29 cellular contexts compared by ENCODE assay signal in genomic region chr10:4331150-4331549, GRCh38.
A peak's percentile ranks its signal among the peaks of the same experiment; 100 is the strongest.
DNase-seq lines count a peak whose midpoint lies in the region; ATAC-seq, FAIRE-seq and TF ChIP-seq lines count a peak whose summit lies in the region.
"Had no signal": no experiment of that assay in that cellular context is flagged by ENCODE, and none has a peak within 500 bp of the region (broad histone marks: within the 10 kb centered on the region; RNA-seq: fewer than 3 reads in every experiment).

No MANE protein-coding gene starts in this region.

- intact Hi-C loops in Panc1 (cut with micrococcal nuclease; ENCODE audit: unreplicated experiment) (no loop called here), endothelial cell of umbilical vein (cut with micrococcal nuclease) (no loop called here)

- DNase-seq in HT-29 (ENCODE audit: low spot score) (peak; percentile 10), Panc1 (ENCODE audit: low read depth, low spot score) (no peak), endothelial cell of umbilical vein (ENCODE audit: low read depth, low spot score) (peak; percentile 46), trophoblast cell (peak; percentile 71 to 73), NCI-H2171 (lab: John Stamatoyannopoulos, UW) (no peak), DMS 273 treated with DMSO at 0.1 percent for 48 hours (lab: John Stamatoyannopoulos, UW) (no peak)
- DNase-seq: activated CD4-positive, alpha-beta T cell treated with anti-CD3 and anti-CD28 coated beads for 1 hour; activated CD8-positive, alpha-beta T cell treated with anti-CD3 and anti-CD28 coated beads, Interleukin-2, amount 10 ng/mL, durations not matched to agents 7 days and 5 days; caudate nucleus; dorsolateral prefrontal cortex; glutamatergic neuron; GM23248; Kasumi-1; kidney; lower lobe of right lung; NCI-H1092; NCI-H187 treated with DMSO at 0.1 percent for 48 hours; NCI-H524 treated with DMSO at 0.1 percent for 48 hours; pancreas; RPMI8226; stimulated activated CD4-positive, alpha-beta T cell treated with anti-CD3 and anti-CD28 coated beads, Interleukin-2, amount 100 ng/mL, for 24 hours; stomach; T-helper 2 cell; thyroid gland had no signal

- H2BK5ac ChIP-seq in trophoblast cell (ENCODE audit: low read depth, low read length, poor library complexity) = no peak overlapping the region

- H3K9me3 ChIP-seq in Panc1 (ENCODE audit: control insufficient read depth, insufficient read depth, low read depth, low read length) (peaks cover 41% of the 10 kb centered on the region), endothelial cell of umbilical vein (replicated peaks; ENCODE audit: control insufficient read depth, insufficient read depth, low read length) (no peaks in the 10 kb centered on the region), trophoblast cell (ENCODE audit: insufficient read depth, low read depth, low read length) (no peaks in the 10 kb centered on the region)
- H3K9me3 ChIP-seq: ascending aorta, pancreas, right atrium auricular region, stomach, thyroid gland had no signal

- H2BK12ac ChIP-seq in trophoblast cell (ENCODE audit: low read length) = no peak overlapping the region

- CTCF ChIA-PET in Panc1 (lab: Charles Lee) = no interaction called here
- CTCF ChIA-PET in endothelial cell of umbilical vein (lab: Charles Lee) = interaction anchor here (1.0 kb wide), 1 partner anchor 13 kb away, joined by 4 read pairs; no protein-coding TSS in a partner anchor

- POLR2A ChIA-PET in Panc1 (lab: Charles Lee) = interaction anchor here (0.7 kb wide), 1 partner anchor 160 kb away, joined by 3 read pairs; no protein-coding TSS in a partner anchor
- POLR2A ChIA-PET in endothelial cell of umbilical vein (lab: Charles Lee) = no interaction called here

- no peak for TF ChIP-seq POLR2A in endothelial cell of umbilical vein (IDR thresholded peaks at IDR 0.05; ENCODE audit: low read depth, low read length)

- H3K4ac ChIP-seq in trophoblast cell (ENCODE audit: low read depth, low read length) = no peak overlapping the region

- ATAC-seq in Panc1 (no peak), HG02852 (IDR thresholded peaks at IDR 0.05; ENCODE audit: unreplicated experiment) (no peak)
- ATAC-seq: activated CD8-positive, alpha-beta T cell treated with anti-CD3 and anti-CD28 coated beads, Interleukin-2, amount 10 ng/mL, durations not matched to agents 7 days and 5 days; lower lobe of right lung; pancreas had no signal

- no peak overlapping the region for H2AK5ac ChIP-seq in trophoblast cell (ENCODE audit: low read length)

- TF ChIP-seq CTCF in Panc1 (IDR thresholded peaks at IDR 0.05) (no peak), endothelial cell of umbilical vein (IDR thresholded peaks at IDR 0.05; ENCODE audit: extremely low read depth in 1 of 2, insufficient read depth in 1 of 2, low read depth in 1 of 2, low read length in 2 of 2) (no peak)

- H3K36me3 ChIP-seq in Panc1 (ENCODE audit: control insufficient read depth, insufficient read depth, low read length) = no peaks in the 10 kb centered on the region
- no peaks in the 10 kb centered on the region for H3K36me3 ChIP-seq in endothelial cell of umbilical vein (ENCODE audit: control insufficient read depth in 2 of 2, extremely low read depth in 1 of 2, insufficient read depth in 2 of 2, low read length in 2 of 2)
- no peaks in the 10 kb centered on the region for H3K36me3 ChIP-seq in trophoblast cell (ENCODE audit: control insufficient read depth in 1 of 2, insufficient read depth in 2 of 2, low read length in 2 of 2)
- H3K36me3 ChIP-seq: ascending aorta, lower lobe of right lung, pancreas, right atrium auricular region, stomach, thyroid gland had no signal

- H3K4me2 ChIP-seq in endothelial cell of umbilical vein (ENCODE audit: insufficient read depth, low read length) = no peak overlapping the region
- H3K4me2 ChIP-seq in trophoblast cell (ENCODE audit: low read length) = no peak overlapping the region

- H3K9ac ChIP-seq in endothelial cell of umbilical vein (replicated peaks; ENCODE audit: extremely low read depth, insufficient read depth, low read length) = no peak overlapping the region
- no peak overlapping the region for H3K9ac ChIP-seq in trophoblast cell (ENCODE audit: low read length)
- H3K9ac ChIP-seq: GM23248 had no signal

- no peak overlapping the region for H4K91ac ChIP-seq in trophoblast cell (ENCODE audit: low read depth, low read length)

- H4K20me1 ChIP-seq in endothelial cell of umbilical vein (replicated peaks; ENCODE audit: control insufficient read depth, extremely low read depth, insufficient read depth, low read length) = no peaks in the 10 kb centered on the region

- H3K14ac ChIP-seq in trophoblast cell (ENCODE audit: low read length) = no peak overlapping the region

- peaks cover 13% of the 10 kb centered on the region for H3K79me1 ChIP-seq in trophoblast cell (ENCODE audit: low read length)

- no peaks in the 10 kb centered on the region for H3K9me1 ChIP-seq in endothelial cell of umbilical vein (replicated peaks; ENCODE audit: control insufficient read depth, extremely low read depth, insufficient read depth, low read length)

- no peak overlapping the region for H2BK120ac ChIP-seq in trophoblast cell (ENCODE audit: insufficient read depth, low read length, poor library complexity)

- dilution Hi-C loops in endothelial cell of umbilical vein (cut with MboI; ENCODE audit: extremely low pct_ligation_motif_present, low sequenced_read_pairs) = no loop called here

- no peak overlapping the region for H4K12ac ChIP-seq in trophoblast cell (ENCODE audit: low read depth, low read length)

- H3K79me2 ChIP-seq in endothelial cell of umbilical vein (ENCODE audit: control insufficient read depth, insufficient read depth, low read length) = no peaks in the 10 kb centered on the region
- H3K79me2 ChIP-seq in trophoblast cell (ENCODE audit: control insufficient read depth, insufficient read depth, low read length, poor library complexity) = no peaks in the 10 kb centered on the region

- no CpG with 5 or more reads among the region's 2 CpGs for WGBS in trophoblast cell (ENCODE audit: extremely low coverage, insufficient coverage, insufficient read length)

- in situ Hi-C loops in Panc1 (cut with HindIII; ENCODE audit: low pct_unique_long_range_greater_than_20kb, low sequenced_read_pairs) = no loop called here

- no peak overlapping the region for H3K23ac ChIP-seq in trophoblast cell (ENCODE audit: low read length)

- H3K27ac ChIP-seq in Panc1 (ENCODE audit: low read length) (peak overlapping the region; percentile 34; the same call in 1 of the 2 replicates), endothelial cell of umbilical vein (ENCODE audit: insufficient read depth, low read depth, low read length) (no peak overlapping the region), trophoblast cell (ENCODE audit: low read depth, low read length) (no peak overlapping the region)
- H3K27ac ChIP-seq: ascending aorta, dorsolateral prefrontal cortex, GM23248, HL-60, lower lobe of right lung, pancreas, right atrium auricular region, stomach, thyroid gland had no signal

- H3K27me3 ChIP-seq in Panc1 (ENCODE audit: control insufficient read depth, insufficient read depth, low read length) = no peaks in the 10 kb centered on the region
- H3K27me3 ChIP-seq in endothelial cell of umbilical vein (ENCODE audit: control insufficient read depth in 2 of 2, insufficient read depth in 2 of 2, low read length in 2 of 2) = no peaks in the 10 kb centered on the region
- no peaks in the 10 kb centered on the region for H3K27me3 ChIP-seq in trophoblast cell (ENCODE audit: insufficient read depth, low read length)
- H3K27me3 ChIP-seq: ascending aorta, dorsolateral prefrontal cortex, right atrium auricular region, stomach, thyroid gland had no signal

- no peak overlapping the region for H4K8ac ChIP-seq in trophoblast cell (ENCODE audit: low read depth, low read length)

- H3K4me3 ChIP-seq in Panc1 (ENCODE audit: low read depth in 2 of 2, low read length in 2 of 2) (no peak overlapping the region), endothelial cell of umbilical vein (replicated peaks in 1 of 3; ENCODE audit: insufficient read depth in 1 of 3, low read depth in 1 of 3, low read length in 3 of 3) (no peak overlapping the region), trophoblast cell (ENCODE audit: low read depth, low read length) (no peak overlapping the region)
- H3K4me3 ChIP-seq: ascending aorta, dorsolateral prefrontal cortex, GM23248, lower lobe of right lung, pancreas, right atrium auricular region, stomach, thyroid gland had no signal

- no peak overlapping the region for H3K18ac ChIP-seq in trophoblast cell (ENCODE audit: low read length)

- no peak overlapping the region for H2AFZ ChIP-seq in endothelial cell of umbilical vein (ENCODE audit: low read depth, low read length)
- no peak overlapping the region for H2AFZ ChIP-seq in trophoblast cell (ENCODE audit: insufficient read depth, low read length, poor library complexity)
- H2AFZ ChIP-seq: GM23248 had no signal

- H3K4me1 ChIP-seq in Panc1 (ENCODE audit: control insufficient read depth, insufficient read depth, low read length) = no peaks in the 10 kb centered on the region
- H3K4me1 ChIP-seq in endothelial cell of umbilical vein (ENCODE audit: control insufficient read depth, extremely low read depth, insufficient read depth, low read length) = peaks cover 3% of the 10 kb centered on the region
- H3K4me1 ChIP-seq in trophoblast cell (ENCODE audit: control insufficient read depth in 1 of 2, insufficient read depth in 2 of 2, low read length in 2 of 2) = peaks cover 2 to 6% of the 10 kb centered on the region in 2 experiments
- H3K4me1 ChIP-seq: lower lobe of right lung, pancreas, right atrium auricular region, stomach had no signal

- BruUV-seq in Panc1 (replicated peaks; lab: Mats Ljungman, UMichigan) = no TSS peak
- BruUV-seq in endothelial cell of umbilical vein (replicated peaks; lab: Mats Ljungman, UMichigan) = no TSS peak

- no peak for FAIRE-seq in endothelial cell of umbilical vein (lab: Jason Lieb, UNC)
- FAIRE-seq: GM18507, kidney, pancreas had no signal

TF ChIP-seq in endothelial cell of umbilical vein, 7 proteins besides CTCF, POLR2A, EP300 and RAD21:
- no peak for TF ChIP-seq POLR2AphosphoS5 (IDR thresholded peaks at IDR 0.05; ENCODE audit: insufficient read depth, low read depth, low read length)

Comparison
In these comparisons a context has a peak if more than half of its experiments do, and no peak if none do; other contexts are left out.
1. DNase-seq: peak in HT-29 (single experiment), endothelial cell of umbilical vein (single experiment) and trophoblast cell (2 of 2); none in Panc1 (single experiment), NCI-H2171 (single experiment) and DMS 273 treated with DMSO at 0.1 percent for 48 hours (single experiment).